9 cellular contexts compared by ENCODE assay signal in genomic region chr3:103075282-103075681, GRCh38.
"Had no signal": no experiment of that assay in that cellular context is flagged by ENCODE, and none has a peak within 500 bp of the region (broad histone marks: within the 10 kb centered on the region; RNA-seq: fewer than 3 reads in every experiment).

No MANE protein-coding gene starts in this region.

- H3K9me3 ChIP-seq: HAP-1 had no signal

- H3K36me3 ChIP-seq: HAP-1 had no signal

- H3K27ac ChIP-seq: GM23248 had no signal

- H3K4me3 Mint-ChIP-seq: HFFc6 had no signal

- H3K4me1 ChIP-seq: HAP-1 had no signal

- H3K4me3 ChIP-seq: GM23248, HAP-1, K562 had no signal

- H3K27ac Mint-ChIP-seq: HFFc6 had no signal

- ATAC-seq: HCT116, K562 had no signal

- DNase-seq: GM23248, GOT3, H7, HFFc6, IMR-90, KG1 had no signal
